13 cellular contexts compared by ENCODE assay signal in genomic region chr2:129909648-129910418, GRCh38.
"Had no signal": no experiment of that assay in that cellular context is flagged by ENCODE, and none has a peak within 500 bp of the region (broad histone marks: within the 10 kb centered on the region; RNA-seq: fewer than 3 reads in every experiment).

No MANE protein-coding gene starts in this region.

- H3K4me1 ChIP-seq: upper lobe of left lung had no signal

- ATAC-seq: left colon, right cardiac atrium had no signal

- H3K4me3 ChIP-seq: hepatocyte, smooth muscle cell, upper lobe of left lung had no signal

- H3K27me3 ChIP-seq: hepatocyte, upper lobe of left lung had no signal

- H3K27ac ChIP-seq: hepatocyte, upper lobe of left lung had no signal

- DNase-seq: central memory CD4-positive, alpha-beta T cell; erythroblast; foreskin melanocyte; left colon; mesendoderm; naive B cell; nephron progenitor cell; right cardiac atrium; stimulated activated CD4-positive, alpha-beta T cell treated with anti-CD3 and anti-CD28 coated beads, Interleukin-2, amount 100 ng/mL, for 48 hours; stimulated activated naive CD4-positive, alpha-beta T cell treated with Interleukin-2 at 50 U/mL for 16 hours had no signal

- H3K36me3 ChIP-seq: upper lobe of left lung had no signal

- H3K9me3 ChIP-seq: upper lobe of left lung had no signal
